Comparison of ENCODE assay signal across 15 cellular contexts in genomic region chr2:237320801-237321563, GRCh38.
DNase-seq lines count a peak whose midpoint lies in the region; ATAC-seq lines count a peak whose summit lies in the region.
"Had no signal": no experiment of that assay in that cellular context is flagged by ENCODE, and none has a peak within 500 bp of the region (broad histone marks: within the 10 kb centered on the region; RNA-seq: fewer than 3 reads in every experiment).

No MANE protein-coding gene starts in this region.

- H3K9me3 ChIP-seq in mesenchymal stem cell (ENCODE audit: control insufficient read depth, low read length): no peaks in the 10 kb centered on the region

- no peaks in the 10 kb centered on the region for H3K79me1 ChIP-seq in mesenchymal stem cell (replicated peaks; ENCODE audit: low read length, poor library complexity, severe bottlenecking)

- H3K27ac Mint-ChIP-seq in T-helper 2 cell treated with Interferon-gamma antibody and Interleukin-4, amounts not matched to agents 5 μg/mL and 100 μg/mL, for 36 hours: no peak overlapping the region
- H3K27ac Mint-ChIP-seq in stimulated activated memory B cell treated with anti-CD40 and anti-IgM and Interleukin-4, amounts not matched to agents 10 μg/mL and 1 μg/mL and 100 μg/mL, for 72 hours: no peak overlapping the region
- no peak overlapping the region for H3K27ac Mint-ChIP-seq in activated T-helper 1 cell treated with anti-CD3 and anti-CD28 coated beads, Interleukin-12 subunit alpha, Interleukin-12 subunit beta, Interleukin-2, Interleukin-4 antibody, amounts not matched to agents 30 ng/mL and 10 ng/mL and 1 ng/mL, durations not matched to agents 14 hours and 24 hours and 36 hours
- H3K27ac Mint-ChIP-seq: activated T-cell treated with anti-CD3 and anti-CD28 coated beads, Interleukin-2, amount 50 U/mL, for 72 hours had no signal

- intact Hi-C loops in activated T-helper 1 cell treated with anti-CD3 and anti-CD28 coated beads, Interleukin-12 subunit alpha, Interleukin-12 subunit beta, Interleukin-2, Interleukin-4 antibody, amounts not matched to agents 30 ng/mL and 10 ng/mL and 1 ng/mL, durations not matched to agents 14 hours and 24 hours and 36 hours (cut with micrococcal nuclease): no loop called here

- H3K18ac ChIP-seq in mesenchymal stem cell (ENCODE audit: low read depth in 1 of 2, low read length in 2 of 2): peak overlapping the region; percentile 45 to 86

- no peak overlapping the region for H3K4me2 ChIP-seq in mesenchymal stem cell (ENCODE audit: low read length, poor library complexity, severe bottlenecking)

- no peaks in the 10 kb centered on the region for H3K27me3 ChIP-seq in mesenchymal stem cell (ENCODE audit: control insufficient read depth in 1 of 2, insufficient read depth in 1 of 2, low read length in 2 of 2)

- H3K27me3 Mint-ChIP-seq in T-helper 2 cell treated with Interferon-gamma antibody and Interleukin-4, amounts not matched to agents 5 μg/mL and 100 μg/mL, for 36 hours (ENCODE audit: low read depth): no peaks in the 10 kb centered on the region
- H3K27me3 Mint-ChIP-seq in stimulated activated memory B cell treated with anti-CD40 and anti-IgM and Interleukin-4, amounts not matched to agents 10 μg/mL and 1 μg/mL and 100 μg/mL, for 72 hours: peaks cover 24% of the 10 kb centered on the region
- peaks cover 2% of the 10 kb centered on the region for H3K27me3 Mint-ChIP-seq in activated T-helper 1 cell treated with anti-CD3 and anti-CD28 coated beads, Interleukin-12 subunit alpha, Interleukin-12 subunit beta, Interleukin-2, Interleukin-4 antibody, amounts not matched to agents 30 ng/mL and 10 ng/mL and 1 ng/mL, durations not matched to agents 14 hours and 24 hours and 36 hours (ENCODE audit: insufficient read depth)

- H3K9me3 Mint-ChIP-seq in T-helper 2 cell treated with Interferon-gamma antibody and Interleukin-4, amounts not matched to agents 5 μg/mL and 100 μg/mL, for 36 hours: no peaks in the 10 kb centered on the region
- no peaks in the 10 kb centered on the region for H3K9me3 Mint-ChIP-seq in stimulated activated memory B cell treated with anti-CD40 and anti-IgM and Interleukin-4, amounts not matched to agents 10 μg/mL and 1 μg/mL and 100 μg/mL, for 72 hours
- no peaks in the 10 kb centered on the region for H3K9me3 Mint-ChIP-seq in activated T-helper 1 cell treated with anti-CD3 and anti-CD28 coated beads, Interleukin-12 subunit alpha, Interleukin-12 subunit beta, Interleukin-2, Interleukin-4 antibody, amounts not matched to agents 30 ng/mL and 10 ng/mL and 1 ng/mL, durations not matched to agents 14 hours and 24 hours and 36 hours
- H3K9me3 Mint-ChIP-seq: activated T-cell treated with anti-CD3 and anti-CD28 coated beads, Interleukin-2, amount 50 U/mL, for 72 hours had no signal

- peaks cover 0 to 47% of the 10 kb centered on the region in 2 experiments for H3K36me3 ChIP-seq in mesenchymal stem cell (ENCODE audit: control insufficient read depth in 1 of 2, insufficient read depth in 2 of 2, low read depth in 1 of 2, low read length in 2 of 2)

- H3K4me3 ChIP-seq in mesenchymal stem cell (ENCODE audit: insufficient read depth in 1 of 2, low read depth in 1 of 2, low read length in 2 of 2) (no peak overlapping the region), skin epidermis (no peak overlapping the region)

- no peak overlapping the region for H3K14ac ChIP-seq in mesenchymal stem cell (ENCODE audit: low read length in 2 of 2)

- 96% methylated on average over 11 of the region's 11 CpGs for WGBS in mesenchymal stem cell

- H3K4me3 Mint-ChIP-seq in T-helper 2 cell treated with Interferon-gamma antibody and Interleukin-4, amounts not matched to agents 5 μg/mL and 100 μg/mL, for 36 hours: no peak overlapping the region
- no peak overlapping the region for H3K4me3 Mint-ChIP-seq in stimulated activated memory B cell treated with anti-CD40 and anti-IgM and Interleukin-4, amounts not matched to agents 10 μg/mL and 1 μg/mL and 100 μg/mL, for 72 hours
- H3K4me3 Mint-ChIP-seq in activated T-helper 1 cell treated with anti-CD3 and anti-CD28 coated beads, Interleukin-12 subunit alpha, Interleukin-12 subunit beta, Interleukin-2, Interleukin-4 antibody, amounts not matched to agents 30 ng/mL and 10 ng/mL and 1 ng/mL, durations not matched to agents 14 hours and 24 hours and 36 hours: no peak overlapping the region
- H3K4me3 Mint-ChIP-seq: activated T-cell treated with anti-CD3 and anti-CD28 coated beads, Interleukin-2, amount 50 U/mL, for 72 hours had no signal

- peak overlapping the region; percentile 30 for H2BK15ac ChIP-seq in mesenchymal stem cell (ENCODE audit: low read depth, poor library complexity, severe bottlenecking)

- no peaks in the 10 kb centered on the region for H3K4me1 Mint-ChIP-seq in T-helper 2 cell treated with Interferon-gamma antibody and Interleukin-4, amounts not matched to agents 5 μg/mL and 100 μg/mL, for 36 hours (ENCODE audit: low read depth)
- H3K4me1 Mint-ChIP-seq in stimulated activated memory B cell treated with anti-CD40 and anti-IgM and Interleukin-4, amounts not matched to agents 10 μg/mL and 1 μg/mL and 100 μg/mL, for 72 hours: no peaks in the 10 kb centered on the region
- no peaks in the 10 kb centered on the region for H3K4me1 Mint-ChIP-seq in activated T-helper 1 cell treated with anti-CD3 and anti-CD28 coated beads, Interleukin-12 subunit alpha, Interleukin-12 subunit beta, Interleukin-2, Interleukin-4 antibody, amounts not matched to agents 30 ng/mL and 10 ng/mL and 1 ng/mL, durations not matched to agents 14 hours and 24 hours and 36 hours (ENCODE audit: low read depth)

- H3K4ac ChIP-seq in mesenchymal stem cell (ENCODE audit: low read depth in 1 of 2, low read length in 2 of 2): peak overlapping the region; percentile 30 to 79

- H2AK5ac ChIP-seq in mesenchymal stem cell (ENCODE audit: low read length, severe bottlenecking): no peak overlapping the region

- H2BK120ac ChIP-seq in mesenchymal stem cell (ENCODE audit: low read depth, low read length): peak overlapping the region; percentile 45

- H2BK12ac ChIP-seq in mesenchymal stem cell (ENCODE audit: low read length in 2 of 2): peak overlapping the region; percentile 83 to 100

- H2BK5ac ChIP-seq in mesenchymal stem cell (ENCODE audit: low read depth, low read length, poor library complexity, severe bottlenecking): no peak overlapping the region

- H4K8ac ChIP-seq in mesenchymal stem cell (ENCODE audit: low read length): peak overlapping the region; percentile 67

- no peaks in the 10 kb centered on the region for H3K36me3 Mint-ChIP-seq in T-helper 2 cell treated with Interferon-gamma antibody and Interleukin-4, amounts not matched to agents 5 μg/mL and 100 μg/mL, for 36 hours (ENCODE audit: low read depth)
- no peaks in the 10 kb centered on the region for H3K36me3 Mint-ChIP-seq in stimulated activated memory B cell treated with anti-CD40 and anti-IgM and Interleukin-4, amounts not matched to agents 10 μg/mL and 1 μg/mL and 100 μg/mL, for 72 hours
- no peaks in the 10 kb centered on the region for H3K36me3 Mint-ChIP-seq in activated T-helper 1 cell treated with anti-CD3 and anti-CD28 coated beads, Interleukin-12 subunit alpha, Interleukin-12 subunit beta, Interleukin-2, Interleukin-4 antibody, amounts not matched to agents 30 ng/mL and 10 ng/mL and 1 ng/mL, durations not matched to agents 14 hours and 24 hours and 36 hours (ENCODE audit: low read depth)

- H2AFZ ChIP-seq in mesenchymal stem cell (ENCODE audit: low read depth, low read length): no peak overlapping the region

- peaks cover 7% of the 10 kb centered on the region for H3K4me1 ChIP-seq in mesenchymal stem cell (ENCODE audit: control insufficient read depth, insufficient read depth, low read depth, low read length)

- DNase-seq in Ammon's horn (ENCODE audit: low spot score) (peak; percentile 32), fibroblast of gingiva (ENCODE audit: low read depth) (peak; percentile 70), mesenchymal stem cell (no peak), LoVo (ENCODE audit: low spot score) (no peak)
- DNase-seq in T-helper 2 cell treated with Interferon-gamma antibody and Interleukin-4, amounts not matched to agents 5 μg/mL and 100 μg/mL, for 36 hours (ENCODE audit: low spot score): no peak
- DNase-seq in activated T-helper 1 cell treated with anti-CD3 and anti-CD28 coated beads, Interleukin-12 subunit alpha, Interleukin-12 subunit beta, Interleukin-2, Interleukin-4 antibody, amounts not matched to agents 30 ng/mL and 10 ng/mL and 1 ng/mL, durations not matched to agents 14 hours and 24 hours and 36 hours (ENCODE audit: low spot score): no peak
- DNase-seq: activated CD4-positive, alpha-beta T cell treated with anti-CD3 and anti-CD28 coated beads for 4 hours; activated T-cell treated with anti-CD3 and anti-CD28 coated beads, Interleukin-2, amount 50 U/mL, for 72 hours; cortex of kidney; GDM1; NCI-H1930; NCI-H82; T1000 had no signal

- no peak overlapping the region for H3K23ac ChIP-seq in mesenchymal stem cell (ENCODE audit: low read length in 2 of 2)

- no peak for ATAC-seq in stimulated activated memory B cell treated with anti-CD40 and anti-IgM and Interleukin-4, amounts not matched to agents 10 μg/mL and 1 μg/mL and 100 μg/mL, for 72 hours
- ATAC-seq: activated T-cell treated with anti-CD3 and anti-CD28 coated beads, Interleukin-2, amount 50 U/mL, for 72 hours had no signal

- H3K27ac ChIP-seq in mesenchymal stem cell (ENCODE audit: low read length, poor library complexity, severe bottlenecking): no peak overlapping the region
- H3K27ac ChIP-seq in skin epidermis: peak overlapping the region in 13 of 21 experiments; percentile 15 to 75 (median 38)

- peak overlapping the region; percentile 68 for H3K9ac ChIP-seq in mesenchymal stem cell (ENCODE audit: low read length)

- H4K91ac ChIP-seq in mesenchymal stem cell (ENCODE audit: low read length): peak overlapping the region; percentile 79

Comparison
In these comparisons a context has a peak if more than half of its experiments do, and no peak if none do; other contexts are left out.
1. DNase-seq: peak in Ammon's horn (single experiment) and fibroblast of gingiva (single experiment); none in mesenchymal stem cell (single experiment), T-helper 2 cell treated with Interferon-gamma antibody and Interleukin-4, amounts not matched to agents 5 μg/mL and 100 μg/mL, for 36 hours (single experiment), LoVo (single experiment) and activated T-helper 1 cell treated with anti-CD3 and anti-CD28 coated beads, Interleukin-12 subunit alpha, Interleukin-12 subunit beta, Interleukin-2, Interleukin-4 antibody, amounts not matched to agents 30 ng/mL and 10 ng/mL and 1 ng/mL, durations not matched to agents 14 hours and 24 hours and 36 hours (single experiment).